Comparison of ENCODE assay signal across 1 cellular context in genomic region chr1:207321790-207322530, GRCh38.
A peak's percentile ranks its signal among the peaks of the same experiment; 100 is the strongest.
TF ChIP-seq lines count a peak whose summit lies in the region.

No MANE protein-coding gene starts in this region.

TF ChIP-seq in HEK293, 187 proteins besides CTCF, POLR2A, EP300 and RAD21 (continued from another document):
- TF ChIP-seq IKZF3 (tag by site-specific recombination; IDR thresholded peaks at IDR 0.05) (0 out of 2 replicates have a peak, but pooled peaks have one; percentile 8), ZNF155 (tag by site-specific recombination; IDR thresholded peaks at IDR 0.05) (no peak), ZNF2 (tag by site-specific recombination; IDR thresholded peaks at IDR 0.05) (0 out of 2 replicates have a peak, but pooled peaks have one; percentile 9), ZNF626 (tag by site-specific recombination; IDR thresholded peaks at IDR 0.05) (no peak), ZNF654 (tag by site-specific recombination; IDR thresholded peaks at IDR 0.05; ENCODE audit: low read depth) (no peak), ZNF629 (tag by site-specific recombination; IDR thresholded peaks at IDR 0.05) (no peak), ZBTB20 (tag by site-specific recombination; IDR thresholded peaks at IDR 0.05) (0 out of 2 replicates have a peak, but pooled peaks have one; percentile 10), ZNF677 (tag by site-specific recombination; IDR thresholded peaks at IDR 0.05) (no peak), ZNF624 (tag by site-specific recombination; IDR thresholded peaks at IDR 0.05) (no peak), ZBTB48 (tag by site-specific recombination; IDR thresholded peaks at IDR 0.05) (0 out of 2 replicates have a peak, but pooled peaks have one; percentile 13), ZSCAN30 (tag by site-specific recombination; IDR thresholded peaks at IDR 0.05) (no peak), HOXA7 (CRISPR knock-in tag; IDR thresholded peaks at IDR 0.05; ENCODE audit: borderline replicate concordance) (no peak), ZNF843 (tag by site-specific recombination; IDR thresholded peaks at IDR 0.05) (no peak), ZNF148 (tag by site-specific recombination; IDR thresholded peaks at IDR 0.05; ENCODE audit: borderline replicate concordance) (no peak), ZNF114 (tag by site-specific recombination; IDR thresholded peaks at IDR 0.05) (no peak), YY1 (tag by site-specific recombination; IDR thresholded peaks at IDR 0.05) (peak; percentile 18; the same call in 1 of the 2 replicates), ZNF423 (tag by site-specific recombination; IDR thresholded peaks at IDR 0.05) (no peak)
